Comparison of ENCODE assay signal across 1 cellular context in the genomic region with DNA sequence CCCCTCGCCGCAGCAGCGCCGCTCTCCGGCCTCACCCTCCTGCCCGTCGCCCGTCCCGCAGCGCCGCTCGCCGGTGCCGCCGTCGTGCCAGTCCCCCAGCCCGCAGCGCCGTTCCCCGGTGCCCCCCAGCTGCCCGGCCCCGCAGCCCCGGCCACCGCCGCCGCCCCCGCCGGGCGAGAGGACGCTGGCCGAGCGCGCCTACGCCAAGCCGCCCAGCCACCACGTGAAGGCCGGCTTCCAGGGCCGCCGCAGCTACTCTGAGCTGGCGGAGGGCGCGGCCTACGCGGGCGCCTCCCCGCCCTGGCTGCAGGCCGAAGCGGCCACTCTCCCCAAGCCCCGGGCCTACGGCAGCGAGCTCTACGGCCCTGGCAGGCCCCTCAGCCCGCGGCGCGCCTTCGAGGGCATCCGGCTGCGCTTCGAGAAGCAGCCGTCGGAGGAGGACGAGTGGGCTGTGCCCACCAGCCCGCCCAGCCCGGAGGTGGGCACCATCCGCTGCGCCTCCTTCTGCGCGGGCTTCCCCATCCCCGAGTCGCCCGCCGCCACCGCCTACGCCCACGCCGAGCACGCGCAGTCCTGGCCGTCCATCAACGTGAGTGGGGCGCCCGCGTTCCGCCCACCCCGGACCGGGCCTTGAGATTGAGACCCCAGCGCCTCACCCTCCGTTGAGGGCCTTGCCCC.
TF ChIP-seq lines count a peak whose summit lies in the region.

No MANE protein-coding gene starts in this region.

TF ChIP-seq in H1, 55 proteins besides CTCF, POLR2A, EP300 and RAD21:
- peak; percentile 40 for TF ChIP-seq ASH2L (IDR thresholded peaks at IDR 0.05; ENCODE audit: low read length)
- TF ChIP-seq, protein P1, sequence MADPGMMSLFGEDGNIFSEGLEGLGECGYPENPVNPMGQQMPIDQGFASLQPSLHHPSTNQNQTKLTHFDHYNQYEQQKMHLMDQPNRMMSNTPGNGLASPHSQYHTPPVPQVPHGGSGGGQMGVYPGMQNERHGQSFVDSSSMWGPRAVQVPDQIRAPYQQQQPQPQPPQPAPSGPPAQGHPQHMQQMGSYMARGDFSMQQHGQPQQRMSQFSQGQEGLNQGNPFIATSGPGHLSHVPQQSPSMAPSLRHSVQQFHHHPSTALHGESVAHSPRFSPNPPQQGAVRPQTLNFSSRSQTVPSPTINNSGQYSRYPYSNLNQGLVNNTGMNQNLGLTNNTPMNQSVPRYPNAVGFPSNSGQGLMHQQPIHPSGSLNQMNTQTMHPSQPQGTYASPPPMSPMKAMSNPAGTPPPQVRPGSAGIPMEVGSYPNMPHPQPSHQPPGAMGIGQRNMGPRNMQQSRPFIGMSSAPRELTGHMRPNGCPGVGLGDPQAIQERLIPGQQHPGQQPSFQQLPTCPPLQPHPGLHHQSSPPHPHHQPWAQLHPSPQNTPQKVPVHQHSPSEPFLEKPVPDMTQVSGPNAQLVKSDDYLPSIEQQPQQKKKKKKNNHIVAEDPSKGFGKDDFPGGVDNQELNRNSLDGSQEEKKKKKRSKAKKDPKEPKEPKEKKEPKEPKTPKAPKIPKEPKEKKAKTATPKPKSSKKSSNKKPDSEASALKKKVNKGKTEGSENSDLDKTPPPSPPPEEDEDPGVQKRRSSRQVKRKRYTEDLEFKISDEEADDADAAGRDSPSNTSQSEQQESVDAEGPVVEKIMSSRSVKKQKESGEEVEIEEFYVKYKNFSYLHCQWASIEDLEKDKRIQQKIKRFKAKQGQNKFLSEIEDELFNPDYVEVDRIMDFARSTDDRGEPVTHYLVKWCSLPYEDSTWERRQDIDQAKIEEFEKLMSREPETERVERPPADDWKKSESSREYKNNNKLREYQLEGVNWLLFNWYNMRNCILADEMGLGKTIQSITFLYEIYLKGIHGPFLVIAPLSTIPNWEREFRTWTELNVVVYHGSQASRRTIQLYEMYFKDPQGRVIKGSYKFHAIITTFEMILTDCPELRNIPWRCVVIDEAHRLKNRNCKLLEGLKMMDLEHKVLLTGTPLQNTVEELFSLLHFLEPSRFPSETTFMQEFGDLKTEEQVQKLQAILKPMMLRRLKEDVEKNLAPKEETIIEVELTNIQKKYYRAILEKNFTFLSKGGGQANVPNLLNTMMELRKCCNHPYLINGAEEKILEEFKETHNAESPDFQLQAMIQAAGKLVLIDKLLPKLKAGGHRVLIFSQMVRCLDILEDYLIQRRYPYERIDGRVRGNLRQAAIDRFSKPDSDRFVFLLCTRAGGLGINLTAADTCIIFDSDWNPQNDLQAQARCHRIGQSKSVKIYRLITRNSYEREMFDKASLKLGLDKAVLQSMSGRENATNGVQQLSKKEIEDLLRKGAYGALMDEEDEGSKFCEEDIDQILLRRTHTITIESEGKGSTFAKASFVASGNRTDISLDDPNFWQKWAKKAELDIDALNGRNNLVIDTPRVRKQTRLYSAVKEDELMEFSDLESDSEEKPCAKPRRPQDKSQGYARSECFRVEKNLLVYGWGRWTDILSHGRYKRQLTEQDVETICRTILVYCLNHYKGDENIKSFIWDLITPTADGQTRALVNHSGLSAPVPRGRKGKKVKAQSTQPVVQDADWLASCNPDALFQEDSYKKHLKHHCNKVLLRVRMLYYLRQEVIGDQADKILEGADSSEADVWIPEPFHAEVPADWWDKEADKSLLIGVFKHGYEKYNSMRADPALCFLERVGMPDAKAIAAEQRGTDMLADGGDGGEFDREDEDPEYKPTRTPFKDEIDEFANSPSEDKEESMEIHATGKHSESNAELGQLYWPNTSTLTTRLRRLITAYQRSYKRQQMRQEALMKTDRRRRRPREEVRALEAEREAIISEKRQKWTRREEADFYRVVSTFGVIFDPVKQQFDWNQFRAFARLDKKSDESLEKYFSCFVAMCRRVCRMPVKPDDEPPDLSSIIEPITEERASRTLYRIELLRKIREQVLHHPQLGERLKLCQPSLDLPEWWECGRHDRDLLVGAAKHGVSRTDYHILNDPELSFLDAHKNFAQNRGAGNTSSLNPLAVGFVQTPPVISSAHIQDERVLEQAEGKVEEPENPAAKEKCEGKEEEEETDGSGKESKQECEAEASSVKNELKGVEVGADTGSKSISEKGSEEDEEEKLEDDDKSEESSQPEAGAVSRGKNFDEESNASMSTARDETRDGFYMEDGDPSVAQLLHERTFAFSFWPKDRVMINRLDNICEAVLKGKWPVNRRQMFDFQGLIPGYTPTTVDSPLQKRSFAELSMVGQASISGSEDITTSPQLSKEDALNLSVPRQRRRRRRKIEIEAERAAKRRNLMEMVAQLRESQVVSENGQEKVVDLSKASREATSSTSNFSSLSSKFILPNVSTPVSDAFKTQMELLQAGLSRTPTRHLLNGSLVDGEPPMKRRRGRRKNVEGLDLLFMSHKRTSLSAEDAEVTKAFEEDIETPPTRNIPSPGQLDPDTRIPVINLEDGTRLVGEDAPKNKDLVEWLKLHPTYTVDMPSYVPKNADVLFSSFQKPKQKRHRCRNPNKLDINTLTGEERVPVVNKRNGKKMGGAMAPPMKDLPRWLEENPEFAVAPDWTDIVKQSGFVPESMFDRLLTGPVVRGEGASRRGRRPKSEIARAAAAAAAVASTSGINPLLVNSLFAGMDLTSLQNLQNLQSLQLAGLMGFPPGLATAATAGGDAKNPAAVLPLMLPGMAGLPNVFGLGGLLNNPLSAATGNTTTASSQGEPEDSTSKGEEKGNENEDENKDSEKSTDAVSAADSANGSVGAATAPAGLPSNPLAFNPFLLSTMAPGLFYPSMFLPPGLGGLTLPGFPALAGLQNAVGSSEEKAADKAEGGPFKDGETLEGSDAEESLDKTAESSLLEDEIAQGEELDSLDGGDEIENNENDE (IDR thresholded peaks at IDR 0.05; ENCODE audit: insufficient replicate concordance, low read length): no peak
- TF ChIP-seq SUZ12 (IDR thresholded peaks at IDR 0.05; ENCODE audit: low read length): peak; percentile 39; the same call in 1 of the 2 replicates
- TF ChIP-seq KDM4A (IDR thresholded peaks at IDR 0.05; ENCODE audit: low read depth, low read length, severe bottlenecking): peak; percentile 50
- no peak for TF ChIP-seq POU5F1 (IDR thresholded peaks at IDR 0.05; ENCODE audit: low read depth, low read length)
- TF ChIP-seq CBX5 (IDR thresholded peaks at IDR 0.05; ENCODE audit: low read depth, low read length): no peak
- TF ChIP-seq CREB1 (IDR thresholded peaks at IDR 0.05): no peak
- no peak for TF ChIP-seq MAFK (IDR thresholded peaks at IDR 0.05; ENCODE audit: low read depth, low read length)
- TF ChIP-seq GABPA (IDR thresholded peaks at IDR 0.05; ENCODE audit: borderline replicate concordance, insufficient read depth, low read length): 0 out of 2 replicates have a peak, but pooled peaks have one; percentile 25
